ENCODE assay signal across 30 cellular contexts in the genomic region with DNA sequence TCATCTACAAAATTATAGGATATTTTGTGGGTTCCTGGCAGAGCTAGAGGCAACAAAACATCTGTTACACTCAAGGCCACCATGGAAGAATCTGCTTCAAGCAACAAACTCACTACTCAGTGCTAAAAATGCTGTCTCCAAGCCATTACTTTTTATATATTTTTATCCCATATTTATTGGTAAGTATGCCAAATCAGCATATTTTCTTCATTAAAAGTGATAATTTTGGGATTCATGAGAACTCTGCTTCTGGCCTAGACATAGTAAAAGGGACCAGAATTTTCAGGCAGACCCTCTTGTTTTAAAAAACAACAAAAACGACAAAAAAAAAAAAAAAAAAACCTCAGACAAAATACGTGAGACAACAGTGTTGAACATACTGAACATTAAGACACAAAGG.
"Had no signal": no experiment of that assay in that cellular context is flagged by ENCODE, and none has a peak within 500 bp of the region (broad histone marks: within the 10 kb centered on the region; RNA-seq: fewer than 3 reads in every experiment).

No MANE protein-coding gene starts in this region.

- ATAC-seq: heart left ventricle, left colon, left ventricle myocardium superior, lower lobe of right lung, natural killer cell, sciatic nerve had no signal

- H3K27me3 ChIP-seq: colonic mucosa, esophagus squamous epithelium, heart left ventricle, stomach, thyroid gland had no signal

- H3K27me3 Mint-ChIP-seq: dendritic cell treated with granulocyte-macrophage colony-stimulating factor and Interleukin-4, amounts not matched to agents 40 ng/mL and 50 ng/mL, for 4 days; progenitor cell of endocrine pancreas had no signal

- H2AFZ ChIP-seq: parathyroid adenoma had no signal

- H3K36me3 Mint-ChIP-seq: immature natural killer cell; natural killer cell; stimulated activated effector memory CD8-positive, alpha-beta T cell treated with anti-CD3 and anti-CD28 coated beads, Interleukin-12 subunit alpha, Interleukin-12 subunit beta, amount 100 ng/mL, for 72 hours had no signal

- H3K27ac ChIP-seq: colonic mucosa, esophagus squamous epithelium, heart left ventricle, lower lobe of right lung, parathyroid adenoma, stomach, thyroid gland had no signal

- FAIRE-seq: endometrium had no signal

- H3K9me3 Mint-ChIP-seq: dendritic cell treated with granulocyte-macrophage colony-stimulating factor and Interleukin-4, amounts not matched to agents 40 ng/mL and 50 ng/mL, for 4 days; neural crest cell had no signal

- H3K4me2 ChIP-seq: smooth muscle cell had no signal

- H3K9ac ChIP-seq: parathyroid adenoma had no signal

- H3K4me3 ChIP-seq: colonic mucosa, esophagus squamous epithelium, heart left ventricle, lower lobe of right lung, smooth muscle cell, stomach, thyroid gland had no signal

- H3K4me3 Mint-ChIP-seq: dendritic cell treated with granulocyte-macrophage colony-stimulating factor and Interleukin-4, amounts not matched to agents 40 ng/mL and 50 ng/mL, for 4 days; immature natural killer cell; natural killer cell; neural crest cell; stimulated activated effector memory CD8-positive, alpha-beta T cell treated with anti-CD3 and anti-CD28 coated beads, Interleukin-12 subunit alpha, Interleukin-12 subunit beta, amount 100 ng/mL, for 72 hours had no signal

- H3K27ac Mint-ChIP-seq: dendritic cell treated with granulocyte-macrophage colony-stimulating factor and Interleukin-4, amounts not matched to agents 40 ng/mL and 50 ng/mL, for 4 days; immature natural killer cell; natural killer cell; progenitor cell of endocrine pancreas; stimulated activated effector memory CD8-positive, alpha-beta T cell treated with anti-CD3 and anti-CD28 coated beads, Interleukin-12 subunit alpha, Interleukin-12 subunit beta, amount 100 ng/mL, for 72 hours had no signal

- H3K4me1 Mint-ChIP-seq: immature natural killer cell; natural killer cell; neural crest cell; stimulated activated effector memory CD8-positive, alpha-beta T cell treated with anti-CD3 and anti-CD28 coated beads, Interleukin-12 subunit alpha, Interleukin-12 subunit beta, amount 100 ng/mL, for 72 hours had no signal

- DNase-seq: central memory CD4-positive, alpha-beta T cell; colonic mucosa; effector memory CD4-positive, alpha-beta T cell; erythroblast; esophagus squamous epithelium; foreskin melanocyte; heart left ventricle; hypothalamus; immature natural killer cell; islet precursor cell; kidney glomerular epithelial cell; left colon; left ventricle myocardium superior; lower lobe of right lung; natural killer cell; stimulated activated CD4-positive, alpha-beta T cell treated with anti-CD3 and anti-CD28 coated beads, Interleukin-12 subunit alpha, Interleukin-12 subunit beta, amount 100 ng/mL, for 4 hours; stimulated activated CD4-positive, alpha-beta T cell treated with anti-CD3 and anti-CD28 coated beads, Interleukin-1b, Interleukin-23, amount 100 ng/mL, for 48 hours; stimulated activated CD4-positive, alpha-beta T cell treated with anti-CD3 and anti-CD28 coated beads, Interleukin-4, amount 100 ng/mL, for 24 hours; stimulated activated naive CD4-positive, alpha-beta T cell treated with Interleukin-2 at 50 U/mL for 16 hours; stomach; thyroid gland; trophoblast cell had no signal

- H3K9me3 ChIP-seq: colonic mucosa, esophagus squamous epithelium, heart left ventricle, lower lobe of right lung, stomach, thyroid gland had no signal

- H3K79me2 ChIP-seq: parathyroid adenoma had no signal

- H3K36me3 ChIP-seq: colonic mucosa, esophagus squamous epithelium, heart left ventricle, lower lobe of right lung, stomach, thyroid gland had no signal

- H3K4me1 ChIP-seq: colonic mucosa, esophagus squamous epithelium, heart left ventricle, lower lobe of right lung, parathyroid adenoma, stomach, thyroid gland had no signal
